ENCODE assay signal across 16 cellular contexts in the genomic region with DNA sequence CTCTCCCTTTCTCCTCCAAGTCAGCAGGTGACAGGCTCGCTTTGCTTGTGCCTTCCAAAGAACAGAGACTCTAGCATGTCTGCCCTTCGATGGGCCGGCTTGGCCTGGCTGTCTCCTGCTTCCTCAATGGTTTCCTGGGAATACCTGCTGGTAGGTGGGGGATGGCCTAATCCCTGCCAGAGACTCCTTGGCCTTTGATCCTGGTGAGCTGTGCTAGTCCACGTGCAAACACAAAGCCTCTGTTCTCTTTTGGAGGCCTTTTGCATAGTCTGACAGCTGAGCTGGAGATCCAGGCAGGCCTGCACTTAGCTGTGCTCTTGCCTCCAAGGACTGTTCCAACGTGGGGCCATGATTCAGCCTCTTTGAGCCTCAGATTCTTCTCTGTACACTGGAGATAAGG.
DNase-seq lines count a peak whose midpoint lies in the region; ATAC-seq and TF ChIP-seq lines count a peak whose summit lies in the region.
"Had no signal": no experiment of that assay in that cellular context is flagged by ENCODE, and none has a peak within 500 bp of the region (broad histone marks: within the 10 kb centered on the region; RNA-seq: fewer than 3 reads in every experiment).

No MANE protein-coding gene starts in this region.

- H3K9me3 Mint-ChIP-seq in activated CD4-positive, alpha-beta T cell treated with anti-CD3 and anti-CD28 coated beads, Interleukin-2, amount 10 ng/mL, durations not matched to agents 24 days and 14 days, result no peaks in the 10 kb centered on the region
- H3K9me3 Mint-ChIP-seq in central memory CD8-positive, alpha-beta T cell, result no peaks in the 10 kb centered on the region
- no peaks in the 10 kb centered on the region for H3K9me3 Mint-ChIP-seq in natural killer cell treated with Interleukin-12 subunit alpha and Interleukin-12 subunit beta and Interleukin-15 and Interleukin-18, amount 100 ng/mL, for 72 hours
- H3K9me3 Mint-ChIP-seq: neural crest cell had no signal

- dilution Hi-C loops in IMR-90 (cut with HindIII; ENCODE audit: low sequenced_read_pairs, unreplicated experiment), result no loop called here

- no peak overlapping the region for H3K14ac ChIP-seq in IMR-90 (replicated peaks; ENCODE audit: low read depth, low read length)

- H3K27ac Mint-ChIP-seq in activated CD4-positive, alpha-beta T cell treated with anti-CD3 and anti-CD28 coated beads, Interleukin-2, amount 10 ng/mL, durations not matched to agents 24 days and 14 days, result peak overlapping the region; percentile 27
- peak overlapping the region; percentile 99 for H3K27ac Mint-ChIP-seq in central memory CD8-positive, alpha-beta T cell (ENCODE audit: low read depth)
- peak overlapping the region; percentile 91 to 98 for H3K27ac Mint-ChIP-seq in natural killer cell treated with Interleukin-12 subunit alpha and Interleukin-12 subunit beta and Interleukin-15 and Interleukin-18, amount 100 ng/mL, for 72 hours

- H3K36me3 ChIP-seq in IMR-90 (ENCODE audit: control insufficient read depth, insufficient read depth, low read length), result no peaks in the 10 kb centered on the region
- H3K36me3 ChIP-seq: Peyer's patch, thyroid gland had no signal

- H3K9me3 ChIP-seq in IMR-90 (ENCODE audit: control insufficient read depth, insufficient read depth, low read length), result no peaks in the 10 kb centered on the region
- H3K9me3 ChIP-seq: Peyer's patch, thyroid gland had no signal

- H2BK15ac ChIP-seq in IMR-90 (ENCODE audit: low read depth, low read length), result peak overlapping the region; percentile 85; the same call in 2 of the 3 replicates

- no peaks in the 10 kb centered on the region for H3K27me3 Mint-ChIP-seq in activated CD4-positive, alpha-beta T cell treated with anti-CD3 and anti-CD28 coated beads, Interleukin-2, amount 10 ng/mL, durations not matched to agents 24 days and 14 days
- no peaks in the 10 kb centered on the region for H3K27me3 Mint-ChIP-seq in central memory CD8-positive, alpha-beta T cell
- H3K27me3 Mint-ChIP-seq in natural killer cell treated with Interleukin-12 subunit alpha and Interleukin-12 subunit beta and Interleukin-15 and Interleukin-18, amount 100 ng/mL, for 72 hours, result no peaks in the 10 kb centered on the region

- H2BK120ac ChIP-seq in IMR-90 (ENCODE audit: low read depth, low read length), result peak overlapping the region; percentile 88

- H2AFZ ChIP-seq in IMR-90 (replicated peaks; ENCODE audit: low read length, poor library complexity), result peak overlapping the region; percentile 40

- peaks cover 4% of the 10 kb centered on the region for H3K36me3 Mint-ChIP-seq in activated CD4-positive, alpha-beta T cell treated with anti-CD3 and anti-CD28 coated beads, Interleukin-2, amount 10 ng/mL, durations not matched to agents 24 days and 14 days (ENCODE audit: low read depth)
- peaks cover 12% of the 10 kb centered on the region for H3K36me3 Mint-ChIP-seq in central memory CD8-positive, alpha-beta T cell (ENCODE audit: insufficient read depth)
- no peaks in the 10 kb centered on the region for H3K36me3 Mint-ChIP-seq in natural killer cell treated with Interleukin-12 subunit alpha and Interleukin-12 subunit beta and Interleukin-15 and Interleukin-18, amount 100 ng/mL, for 72 hours

- CTCF ChIA-PET in IMR-90 (lab: Yijun Ruan, JAX), result no interaction called here
- CTCF ChIA-PET in HEK293T (lab: Yijun Ruan, JAX), result no interaction called here

- in situ Hi-C loops in IMR-90 (cut with MboI; ENCODE audit: low sequenced_read_pairs), result no loop called here

- no peaks in the 10 kb centered on the region for H3K27me3 ChIP-seq in IMR-90 (ENCODE audit: control insufficient read depth, insufficient read depth, low read length)
- H3K27me3 ChIP-seq: Peyer's patch, thyroid gland had no signal

- peaks cover 9% of the 10 kb centered on the region for H3K9me1 ChIP-seq in IMR-90 (ENCODE audit: insufficient read depth, low read length)

- TF ChIP-seq RAD21 in IMR-90 (IDR thresholded peaks at IDR 0.05; ENCODE audit: low read length), result no peak

- DNase-seq in activated CD4-positive, alpha-beta T cell treated with anti-CD3 and anti-CD28 coated beads, Interleukin-2, amount 10 ng/mL, durations not matched to agents 24 days and 14 days, result no peak
- no peak for DNase-seq in activated CD4-positive, alpha-beta T cell treated with anti-CD3 and anti-CD28 coated beads for 48 hours
- no peak for DNase-seq in IMR-90
- no peak for DNase-seq in central memory CD8-positive, alpha-beta T cell (ENCODE audit: low spot score in 2 of 2)
- DNase-seq in natural killer cell treated with Interleukin-12 subunit alpha and Interleukin-12 subunit beta and Interleukin-15 and Interleukin-18, amount 100 ng/mL, for 72 hours (ENCODE audit: low spot score), result no peak
- DNase-seq in OCI-M1 (lab: John Stamatoyannopoulos, UW), result no peak
- no peak for DNase-seq in HEK293T (ENCODE audit: extremely low spot score)
- DNase-seq: anterior cingulate cortex, NCI-H1694, NCI-H82, Peyer's patch, thyroid gland had no signal

- TF ChIP-seq CTCF in IMR-90 (conservative IDR thresholded peaks at IDR 0.05; ENCODE audit: low read depth, low read length), result no peak

- H4K8ac ChIP-seq in IMR-90 (ENCODE audit: low read depth in 2 of 2, low read length in 2 of 2), result peak overlapping the region; percentile 11 to 56; a peak in 2 of 4 replicates

- no peak overlapping the region for H3K4me3 Mint-ChIP-seq in activated CD4-positive, alpha-beta T cell treated with anti-CD3 and anti-CD28 coated beads, Interleukin-2, amount 10 ng/mL, durations not matched to agents 24 days and 14 days
- no peak overlapping the region for H3K4me3 Mint-ChIP-seq in central memory CD8-positive, alpha-beta T cell
- H3K4me3 Mint-ChIP-seq in natural killer cell treated with Interleukin-12 subunit alpha and Interleukin-12 subunit beta and Interleukin-15 and Interleukin-18, amount 100 ng/mL, for 72 hours, result no peak overlapping the region
- H3K4me3 Mint-ChIP-seq: neural crest cell had no signal

- H2BK5ac ChIP-seq in IMR-90 (ENCODE audit: low read depth, low read length, poor library complexity, severe bottlenecking), result no peak overlapping the region

- no peak overlapping the region for H3K4me2 ChIP-seq in IMR-90 (ENCODE audit: low read depth, low read length)

- no peak overlapping the region for H3K9ac ChIP-seq in IMR-90 (ENCODE audit: low read depth, low read length)

- peak overlapping the region; percentile 95 for H2BK20ac ChIP-seq in IMR-90 (ENCODE audit: low read depth, low read length)

- intact Hi-C loops in activated CD4-positive, alpha-beta T cell treated with anti-CD3 and anti-CD28 coated beads, Interleukin-2, amount 10 ng/mL, durations not matched to agents 24 days and 14 days (cut with micrococcal nuclease), result no loop called here
- intact Hi-C loops in IMR-90 (cut with micrococcal nuclease), result no loop called here

- POLR2A ChIA-PET in IMR-90 (lab: Charles Lee; ENCODE audit: unreplicated experiment), result no interaction called here
- POLR2A ChIA-PET in HEK293T (lab: Yijun Ruan, JAX), result no interaction called here

- no peak overlapping the region for H2AK9ac ChIP-seq in IMR-90 (replicated peaks; ENCODE audit: low read depth, low read length, poor library complexity)

- H2AK5ac ChIP-seq in IMR-90 (ENCODE audit: low read depth, low read length), result peak overlapping the region; percentile 42

- no TSS peak for BruUV-seq in IMR-90 (replicated peaks; lab: Mats Ljungman, UMichigan)

- H3K4me1 ChIP-seq in IMR-90 (ENCODE audit: control insufficient read depth, insufficient read depth, low read length), result peaks cover 12% of the 10 kb centered on the region

- no peak overlapping the region for H3K27ac ChIP-seq in IMR-90 (ENCODE audit: insufficient read depth, low read length)
- H3K27ac ChIP-seq: C4-2B, thyroid gland had no signal

- WGBS in IMR-90 (ENCODE audit: extremely low coverage in 2 of 2, insufficient read length in 1 of 2), 2 experiments, result 81% methylated on average over 3 of the region's 5 CpGs; no CpG with 5 or more reads in 1 of the 2 experiments

- peak overlapping the region; percentile 82 for H3K4ac ChIP-seq in IMR-90 (ENCODE audit: low read depth, low read length)

- peak overlapping the region; percentile 46; the same call in 1 of the 2 replicates for H3K18ac ChIP-seq in IMR-90 (ENCODE audit: low read depth, low read length)

- TF ChIP-seq POLR2A in IMR-90 (IDR thresholded peaks at IDR 0.05; ENCODE audit: low read depth, low read length), result no peak

- H3K56ac ChIP-seq in IMR-90 (ENCODE audit: extremely low read depth, insufficient read depth, low read length), result no peak overlapping the region

- H3K4me1 Mint-ChIP-seq in activated CD4-positive, alpha-beta T cell treated with anti-CD3 and anti-CD28 coated beads, Interleukin-2, amount 10 ng/mL, durations not matched to agents 24 days and 14 days, result peaks cover 66% of the 10 kb centered on the region
- peaks cover 77% of the 10 kb centered on the region for H3K4me1 Mint-ChIP-seq in central memory CD8-positive, alpha-beta T cell
- H3K4me1 Mint-ChIP-seq in natural killer cell treated with Interleukin-12 subunit alpha and Interleukin-12 subunit beta and Interleukin-15 and Interleukin-18, amount 100 ng/mL, for 72 hours (ENCODE audit: low read depth in 2 of 2), result peaks cover 60 to 71% of the 10 kb centered on the region in 2 donors

- no peak overlapping the region for H3K4me3 ChIP-seq in IMR-90 (ENCODE audit: insufficient read depth, low read depth, low read length)
- H3K4me3 ChIP-seq: Peyer's patch, thyroid gland had no signal

- peak overlapping the region; percentile 66 for H4K91ac ChIP-seq in IMR-90 (ENCODE audit: insufficient read depth, low read depth, low read length)

- no peaks in the 10 kb centered on the region for H3K79me1 ChIP-seq in IMR-90 (ENCODE audit: low read depth in 1 of 2, low read length in 2 of 2)

- H3K23ac ChIP-seq in IMR-90 (ENCODE audit: low read depth, low read length), result no peak overlapping the region

- ATAC-seq in IMR-90 (ENCODE audit: low read depth), result no peak
- ATAC-seq in central memory CD8-positive, alpha-beta T cell (replicated peaks; ENCODE audit: extremely low read depth, poor library complexity, severe bottlenecking), result no peak
- no peak for ATAC-seq in natural killer cell treated with Interleukin-12 subunit alpha and Interleukin-12 subunit beta and Interleukin-15 and Interleukin-18, amount 100 ng/mL, for 72 hours
- ATAC-seq in GM21723 (IDR thresholded peaks at IDR 0.05; ENCODE audit: unreplicated experiment), result no peak
- ATAC-seq: SK-N-SH treated with all-trans-retinoic acid at 6 μM for 48 hours had no signal

- H4K5ac ChIP-seq in IMR-90 (ENCODE audit: low read depth, low read length), result no peak overlapping the region; the same call in 1 of the 2 replicates

- H4K20me1 ChIP-seq in IMR-90 (ENCODE audit: insufficient read depth, low read length), result no peaks in the 10 kb centered on the region

TF ChIP-seq in HEK293T, 16 proteins besides CTCF, POLR2A, EP300 and RAD21 (continues in another document):
- no peak for TF ChIP-seq ZNF384 (IDR thresholded peaks at IDR 0.05)
- TF ChIP-seq CTBP1 (IDR thresholded peaks at IDR 0.05; ENCODE audit: borderline replicate concordance), result no peak

Comparison
In these comparisons a context has a peak if more than half of its experiments do, and no peak if none do; other contexts are left out.
1. H3K27ac Mint-ChIP-seq: peak in every context shown above with its lines; median percentile 99 in central memory CD8-positive, alpha-beta T cell; 94 in natural killer cell treated with Interleukin-12 subunit alpha and Interleukin-12 subunit beta and Interleukin-15 and Interleukin-18, amount 100 ng/mL, for 72 hours; 27 in activated CD4-positive, alpha-beta T cell treated with anti-CD3 and anti-CD28 coated beads, Interleukin-2, amount 10 ng/mL, durations not matched to agents 24 days and 14 days.